ENCODE assay signal across 26 cellular contexts in genomic region chr6:47524136-47524840, GRCh38. TPM values are rescaled to one million over a fixed set of nuclear protein-coding genes. Genes with fewer than 3 reads are reported as not detected.
DNase-seq lines count a peak whose midpoint lies in the region; ATAC-seq, FAIRE-seq and TF ChIP-seq lines count a peak whose summit lies in the region.
"Had no signal": no experiment of that assay in that cellular context is flagged by ENCODE, and none has a peak within 500 bp of the region (broad histone marks: within the 10 kb centered on the region; RNA-seq: fewer than 3 reads in every experiment).

No MANE protein-coding gene starts in this region.

- H3K4me3 Mint-ChIP-seq in CD8-positive, alpha-beta T cell: no peak overlapping the region
- no peak overlapping the region for H3K4me3 Mint-ChIP-seq in MCF 10A (ENCODE audit: unreplicated experiment)
- H3K4me3 Mint-ChIP-seq: activated T-cell treated with anti-CD3 and anti-CD28 coated beads, Interleukin-2, amount 50 U/mL, for 4 hours; CD4-positive, CD25-positive, alpha-beta regulatory T cell; memory B cell; naive B cell had no signal

- no peak overlapping the region for H3K9ac ChIP-seq in adipocyte (ENCODE audit: low read length)

- H3K27ac Mint-ChIP-seq in CD8-positive, alpha-beta T cell: no peak overlapping the region
- no peak overlapping the region for H3K27ac Mint-ChIP-seq in MCF 10A (ENCODE audit: low read depth, unreplicated experiment)
- H3K27ac Mint-ChIP-seq: memory B cell had no signal

- POLR2A ChIA-PET in CD8-positive, alpha-beta T cell (lab: Charles Lee): no interaction called here
- POLR2A ChIA-PET in MCF 10A (lab: Yijun Ruan, JAX): no interaction called here

- no peak overlapping the region for H3K27ac ChIP-seq in CD8-positive, alpha-beta T cell (ENCODE audit: low read depth, low read length)
- H3K27ac ChIP-seq: right atrium auricular region, RWPE1, tibial nerve had no signal

- CTCF ChIA-PET in CD8-positive, alpha-beta T cell (lab: Charles Lee): no interaction called here
- CTCF ChIA-PET in MCF 10A (lab: Yijun Ruan, JAX): interaction anchor here (0.7 to 1.0 kb wide), 3 partner anchors 16 to 150 kb away, joined by 3 read pairs; no protein-coding TSS in a partner anchor

- no peak for ATAC-seq in HG03045 (IDR thresholded peaks at IDR 0.05; ENCODE audit: unreplicated experiment)
- no peak for ATAC-seq in CD8-positive, alpha-beta T cell
- ATAC-seq: activated T-cell treated with anti-CD3 and anti-CD28 coated beads, Interleukin-2, amount 50 U/mL, for 4 hours; left cardiac atrium had no signal

- H3K36me3 ChIP-seq in adipocyte (ENCODE audit: control insufficient read depth, insufficient read depth, low read length, severe bottlenecking): peaks cover 9% of the 10 kb centered on the region
- H3K36me3 ChIP-seq in CD8-positive, alpha-beta T cell (ENCODE audit: insufficient read depth, low read length): no peaks in the 10 kb centered on the region
- H3K36me3 ChIP-seq: HAP-1 had no signal

- peaks cover 28% of the 10 kb centered on the region for H3K36me3 Mint-ChIP-seq in CD8-positive, alpha-beta T cell
- H3K36me3 Mint-ChIP-seq in MCF 10A (ENCODE audit: insufficient read depth, unreplicated experiment): peaks cover 19% of the 10 kb centered on the region

- intact Hi-C loops in CD8-positive, alpha-beta T cell (cut with DNase I, micrococcal nuclease): no loop called here
- intact Hi-C loops in MCF 10A (cut with micrococcal nuclease): no loop called here

- H3K27me3 ChIP-seq in adipocyte (replicated peaks; ENCODE audit: control insufficient read depth, insufficient read depth, low read length): no peaks in the 10 kb centered on the region
- H3K27me3 ChIP-seq in CD8-positive, alpha-beta T cell (ENCODE audit: insufficient read depth, low read length): no peaks in the 10 kb centered on the region
- H3K27me3 ChIP-seq: right atrium auricular region, stomach, tibial nerve had no signal

- BruUV-seq in MCF 10A (replicated peaks; lab: Mats Ljungman, UMichigan): no TSS peak

- no peaks in the 10 kb centered on the region for H3K9me3 ChIP-seq in adipocyte (ENCODE audit: control insufficient read depth, low read length)
- no peaks in the 10 kb centered on the region for H3K9me3 ChIP-seq in CD8-positive, alpha-beta T cell (ENCODE audit: low read length)
- H3K9me3 ChIP-seq: HAP-1, right atrium auricular region, stomach, tibial nerve had no signal

- H3K4me3 ChIP-seq in adipocyte (ENCODE audit: low read length) (no peak overlapping the region), fibroblast of the aortic adventitia (ENCODE audit: low read depth, low read length) (no peak overlapping the region)
- H3K4me3 ChIP-seq in CD8-positive, alpha-beta T cell (ENCODE audit: low read depth, low read length): no peak overlapping the region
- H3K4me3 ChIP-seq: HAP-1, right atrium auricular region, stomach, tibial nerve had no signal

- TF ChIP-seq CTCF in fibroblast of the aortic adventitia (IDR thresholded peaks at IDR 0.05; ENCODE audit: insufficient read depth, low read length): no peak
- TF ChIP-seq CTCF in CD8-positive, alpha-beta T cell (IDR thresholded peaks at IDR 0.05): no peak
- TF ChIP-seq CTCF in MCF 10A (IDR thresholded peaks at IDR 0.05; ENCODE audit: unreplicated experiment): no peak

- peak; percentile 28 for DNase-seq in AG20443 (ENCODE audit: low spot score)
- DNase-seq in adipocyte (ENCODE audit: low read depth): peak; percentile 30
- DNase-seq in fibroblast of the aortic adventitia (ENCODE audit: low read depth): peak; percentile 42
- DNase-seq in renal cortical epithelial cell (ENCODE audit: low read depth): peak; percentile 21
- no peak for DNase-seq in HTR-8/SVneo (ENCODE audit: insufficient read length, low spot score)
- DNase-seq in CD8-positive, alpha-beta T cell: no peak
- DNase-seq in MCF 10A (ENCODE audit: unreplicated experiment): no peak
- DNase-seq: ACHN; activated CD4-positive, alpha-beta T cell treated with anti-CD3 and anti-CD28 coated beads for 1 hour; activated naive CD4-positive, alpha-beta T cell; activated T-cell treated with anti-CD3 and anti-CD28 coated beads, Interleukin-2, amount 50 U/mL, for 4 hours; amygdala; CD4-positive, CD25-positive, alpha-beta regulatory T cell; central memory CD4-positive, alpha-beta T cell; DMS 273 treated with DMSO at 0.1 percent for 48 hours; left cardiac atrium; naive B cell; NCI-H1092; NCI-H187 treated with DMSO at 0.1 percent for 48 hours; stomach had no signal

- peaks cover 9% of the 10 kb centered on the region for H3K4me1 ChIP-seq in adipocyte (ENCODE audit: control insufficient read depth, insufficient read depth, low read length)
- peaks cover 2% of the 10 kb centered on the region for H3K4me1 ChIP-seq in CD8-positive, alpha-beta T cell (ENCODE audit: insufficient read depth, low read length)
- H3K4me1 ChIP-seq: HAP-1 had no signal

- no peaks in the 10 kb centered on the region for H3K9me3 Mint-ChIP-seq in CD8-positive, alpha-beta T cell
- H3K9me3 Mint-ChIP-seq in MCF 10A (ENCODE audit: unreplicated experiment): no peaks in the 10 kb centered on the region
- H3K9me3 Mint-ChIP-seq: activated T-cell treated with anti-CD3 and anti-CD28 coated beads, Interleukin-2, amount 50 U/mL, for 4 hours; memory B cell; naive B cell had no signal

- no peak for FAIRE-seq in HTR-8/SVneo (lab: Jason Lieb, UNC)

- no peaks in the 10 kb centered on the region for H3K27me3 Mint-ChIP-seq in CD8-positive, alpha-beta T cell (ENCODE audit: low read depth)
- H3K27me3 Mint-ChIP-seq in MCF 10A (ENCODE audit: insufficient read depth, unreplicated experiment): no peaks in the 10 kb centered on the region
- H3K27me3 Mint-ChIP-seq: CD4-positive, CD25-positive, alpha-beta regulatory T cell; memory B cell; naive B cell had no signal

- peaks cover 64% of the 10 kb centered on the region for H3K4me1 Mint-ChIP-seq in CD8-positive, alpha-beta T cell (ENCODE audit: low read depth)
- H3K4me1 Mint-ChIP-seq in MCF 10A (ENCODE audit: insufficient read depth, unreplicated experiment): peaks cover 10% of the 10 kb centered on the region

RNA-seq across cellular contexts. Expression of gene CD2AP, which starts 46.7 kb away (rescaled TPM):
- total RNA-seq in fibroblast of the aortic adventitia (ENCODE audit: low replicate concordance) (33.3 and 41.2 TPM in 2 replicates), renal cortical epithelial cell (90.3 and 113 TPM in 2 replicates), MCF 10A (2022) (35.7 and 40.3 TPM in 2 replicates)
- total RNA-seq in CD8-positive, alpha-beta T cell: 10 to 100 TPM; 43.0 to 51.1 TPM

Comparison
In these comparisons a context has a peak if more than half of its experiments do, and no peak if none do; other contexts are left out.
1. DNase-seq: peak in AG20443 (single experiment), adipocyte (single experiment), fibroblast of the aortic adventitia (single experiment) and renal cortical epithelial cell (single experiment); none in HTR-8/SVneo (single experiment), CD8-positive, alpha-beta T cell (0 of 7) and MCF 10A (single experiment).